1 cellular context compared by ENCODE assay signal in the genomic region with DNA sequence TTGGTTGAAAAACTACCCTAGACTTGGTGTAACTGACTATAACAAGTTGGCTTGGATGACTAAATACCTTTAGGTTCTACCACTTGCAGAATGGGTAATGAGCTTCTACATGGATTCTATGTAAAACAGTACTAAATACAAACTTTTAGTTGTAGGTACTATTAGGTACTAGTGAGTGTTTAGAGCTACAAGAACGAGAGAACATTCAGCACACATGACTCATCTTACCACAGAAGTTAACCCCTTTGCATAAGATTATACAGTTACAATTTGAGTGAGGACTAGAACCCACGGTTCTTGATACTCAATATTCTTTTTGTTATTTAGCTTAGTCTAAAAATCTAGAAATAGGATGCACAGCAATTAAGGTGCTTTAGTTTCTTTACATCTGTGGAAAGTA.
TF ChIP-seq lines count a peak whose summit lies in the region.

No MANE protein-coding gene starts in this region.

TF ChIP-seq in IMR-90, 13 proteins besides CTCF, POLR2A, EP300 and RAD21:
- TF ChIP-seq CEBPB (IDR thresholded peaks at IDR 0.05; ENCODE audit: low read depth, low read length) (no peak), FOS (IDR thresholded peaks at IDR 0.05; ENCODE audit: low read depth, low read length) (peak; percentile 55; the same call in 1 of the 2 replicates), CHD1 (IDR thresholded peaks at IDR 0.05; ENCODE audit: low read depth, low read length) (no peak), SMC3 (IDR thresholded peaks at IDR 0.05; ENCODE audit: low read depth, low read length) (no peak), MAFK (IDR thresholded peaks at IDR 0.05; ENCODE audit: low read depth, low read length) (no peak), BHLHE40 (IDR thresholded peaks at IDR 0.05; ENCODE audit: low read depth, low read length) (no peak), NFE2L2 (IDR thresholded peaks at IDR 0.05; ENCODE audit: low read depth, low read length) (no peak)
- TF ChIP-seq, protein P1, sequence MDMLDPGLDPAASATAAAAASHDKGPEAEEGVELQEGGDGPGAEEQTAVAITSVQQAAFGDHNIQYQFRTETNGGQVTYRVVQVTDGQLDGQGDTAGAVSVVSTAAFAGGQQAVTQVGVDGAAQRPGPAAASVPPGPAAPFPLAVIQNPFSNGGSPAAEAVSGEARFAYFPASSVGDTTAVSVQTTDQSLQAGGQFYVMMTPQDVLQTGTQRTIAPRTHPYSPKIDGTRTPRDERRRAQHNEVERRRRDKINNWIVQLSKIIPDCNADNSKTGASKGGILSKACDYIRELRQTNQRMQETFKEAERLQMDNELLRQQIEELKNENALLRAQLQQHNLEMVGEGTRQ (IDR thresholded peaks at IDR 0.05; ENCODE audit: low read depth, low read length), result no peak
